Comparison of ENCODE assay signal across 1 cellular context in the genomic region with DNA sequence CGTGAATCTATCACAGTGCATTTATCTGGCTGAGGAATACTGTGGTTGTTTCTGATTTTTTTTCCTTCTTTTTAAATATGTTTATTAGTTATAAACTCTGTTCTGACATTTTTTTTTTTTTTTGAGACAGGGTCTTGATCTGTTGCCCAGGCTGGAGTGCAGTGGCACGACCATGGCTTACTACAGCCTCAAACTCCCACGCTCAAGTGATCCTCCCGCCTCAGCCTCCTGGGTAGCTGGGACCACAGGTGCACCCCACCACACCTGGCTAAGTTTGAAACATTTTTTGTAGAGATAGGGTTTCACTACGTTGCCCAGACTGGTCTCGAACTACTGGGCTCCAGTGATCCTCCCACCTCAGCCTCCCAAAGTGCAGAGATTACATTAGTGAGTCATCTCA.
TF ChIP-seq lines count a peak whose summit lies in the region.

No MANE protein-coding gene starts in this region.

TF ChIP-seq in K562, 482 proteins besides CTCF, POLR2A, EP300 and RAD21:
- no peak for TF ChIP-seq SMARCB1 (IDR thresholded peaks at IDR 0.05; ENCODE audit: insufficient read length, low read depth)
- peak; percentile 57; the same call in 1 of the 2 replicates for TF ChIP-seq ZNF121 (CRISPR knock-in tag; conservative IDR thresholded peaks at IDR 0.05)
- TF ChIP-seq KDM4B (IDR thresholded peaks at IDR 0.05; ENCODE audit: borderline replicate concordance in 2 of 2, low read depth in 1 of 2): no peak
TF ChIP-seq in K562: peak in this region for 1.
